23 cellular contexts compared by ENCODE assay signal in the genomic region with DNA sequence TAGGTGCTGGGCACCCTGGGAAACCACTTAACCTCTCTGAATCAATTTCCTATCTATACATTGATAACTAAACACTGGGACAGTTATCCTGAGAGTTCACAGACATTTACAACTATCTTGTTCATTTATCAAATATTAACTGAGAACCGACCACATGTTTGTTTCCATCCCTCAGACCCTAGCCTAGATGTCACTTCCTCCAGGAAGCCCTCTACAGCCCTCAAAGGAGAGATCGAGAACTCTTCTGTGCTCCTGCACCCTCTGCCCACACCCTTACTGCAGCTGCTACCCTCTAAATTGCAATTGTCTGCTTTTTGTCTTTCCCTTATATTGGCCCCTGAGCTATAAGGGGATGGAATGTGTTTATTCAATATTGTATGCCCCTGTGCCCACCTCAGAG. TPM values are rescaled to one million over a fixed set of nuclear protein-coding genes. Genes with fewer than 3 reads are reported as not detected.
"Had no signal": no experiment of that assay in that cellular context is flagged by ENCODE, and none has a peak within 500 bp of the region (broad histone marks: within the 10 kb centered on the region; RNA-seq: fewer than 3 reads in every experiment).

No MANE protein-coding gene starts in this region.

- H3K27me3 Mint-ChIP-seq: activated naive CD8-positive, alpha-beta T cell; stimulated activated naive CD8-positive, alpha-beta T cell treated with anti-CD3 and anti-CD28 coated beads, Interleukin-15, amount 100 ng/mL, for 72 hours had no signal

- H3K9me3 Mint-ChIP-seq: effector memory CD8-positive, alpha-beta T cell; memory B cell; natural killer cell; stimulated activated memory B cell treated with anti-CD40 and anti-IgM and Interleukin-4, amounts not matched to agents 10 μg/mL and 1 μg/mL and 100 μg/mL, for 72 hours; stimulated activated naive CD8-positive, alpha-beta T cell treated with anti-CD3 and anti-CD28 coated beads, Interleukin-15, amount 100 ng/mL, for 72 hours had no signal

- H3K4me3 Mint-ChIP-seq: activated naive CD8-positive, alpha-beta T cell; effector memory CD8-positive, alpha-beta T cell; memory B cell; natural killer cell; stimulated activated memory B cell treated with anti-CD40 and anti-IgM and Interleukin-4, amounts not matched to agents 10 μg/mL and 1 μg/mL and 100 μg/mL, for 72 hours; stimulated activated naive CD8-positive, alpha-beta T cell treated with anti-CD3 and anti-CD28 coated beads, Interleukin-15, amount 100 ng/mL, for 72 hours had no signal

- H3K27ac ChIP-seq: coronary artery, heart left ventricle, ovary, psoas muscle had no signal

- H3K27ac Mint-ChIP-seq: activated naive CD8-positive, alpha-beta T cell; effector memory CD8-positive, alpha-beta T cell; memory B cell; natural killer cell; stimulated activated memory B cell treated with anti-CD40 and anti-IgM and Interleukin-4, amounts not matched to agents 10 μg/mL and 1 μg/mL and 100 μg/mL, for 72 hours; stimulated activated naive CD8-positive, alpha-beta T cell treated with anti-CD3 and anti-CD28 coated beads, Interleukin-15, amount 100 ng/mL, for 72 hours had no signal

- H3K4me1 Mint-ChIP-seq: natural killer cell; stimulated activated memory B cell treated with anti-CD40 and anti-IgM and Interleukin-4, amounts not matched to agents 10 μg/mL and 1 μg/mL and 100 μg/mL, for 72 hours; stimulated activated naive CD8-positive, alpha-beta T cell treated with anti-CD3 and anti-CD28 coated beads, Interleukin-15, amount 100 ng/mL, for 72 hours had no signal

- H3K4me3 ChIP-seq: coronary artery, heart left ventricle, ovary, psoas muscle, sigmoid colon, tibial nerve had no signal

- H3K9me3 ChIP-seq: heart left ventricle, ovary, psoas muscle, sigmoid colon, tibial nerve had no signal

- DNase-seq: activated CD4-positive, alpha-beta T cell treated with anti-CD3 and anti-CD28 coated beads for 4 hours; activated CD4-positive, alpha-beta T cell treated with anti-CD3 and anti-CD28 coated beads, Interleukin-2, amount 50 U/mL, for 48 hours; activated CD4-positive, CD25-positive, alpha-beta regulatory T cell; activated CD8-positive, alpha-beta memory T cell treated with anti-CD3 and anti-CD28 coated beads for 24 hours; activated effector memory CD4-positive, alpha-beta T cell treated with Interleukin-2 at 50 U/mL for 16 hours; activated naive CD4-positive, alpha-beta T cell treated with Interleukin-2 at 50 U/mL for 16 hours; cerebellar nuclear complex; effector memory CD8-positive, alpha-beta T cell; heart left ventricle; natural killer cell; ovary; psoas muscle; small intestine; stimulated activated CD4-positive, alpha-beta T cell treated with anti-CD3 and anti-CD28 coated beads, Interleukin-4, amount 100 ng/mL, for 24 hours; stimulated activated CD8-positive, alpha-beta memory T cell treated with anti-CD3 and anti-CD28 coated beads, Interleukin-4, amount 100 ng/mL, for 48 hours; stimulated activated naive CD8-positive, alpha-beta T cell treated with anti-CD3 and anti-CD28 coated beads, Interleukin-15, amount 100 ng/mL, for 72 hours had no signal

- H3K27me3 ChIP-seq: heart left ventricle, ovary, sigmoid colon, tibial nerve had no signal

- H3K36me3 Mint-ChIP-seq: activated naive CD8-positive, alpha-beta T cell; memory B cell; natural killer cell; stimulated activated memory B cell treated with anti-CD40 and anti-IgM and Interleukin-4, amounts not matched to agents 10 μg/mL and 1 μg/mL and 100 μg/mL, for 72 hours had no signal

- ATAC-seq: effector memory CD8-positive, alpha-beta T cell; heart left ventricle; psoas muscle; stimulated activated memory B cell treated with anti-CD40 and anti-IgM and Interleukin-4, amounts not matched to agents 10 μg/mL and 1 μg/mL and 100 μg/mL, for 72 hours; stimulated activated naive CD8-positive, alpha-beta T cell treated with anti-CD3 and anti-CD28 coated beads, Interleukin-15, amount 100 ng/mL, for 72 hours had no signal

- H3K4me1 ChIP-seq: psoas muscle, sigmoid colon had no signal

- H3K36me3 ChIP-seq: heart left ventricle, ovary, sigmoid colon, tibial nerve had no signal

RNA-seq across cellular contexts. Expression of a gene that starts 46.1 kb away (rescaled TPM):
- total RNA-seq: endothelial cell of umbilical vein had no signal
